16 cellular contexts compared by ENCODE assay signal in genomic region chr17:29039764-29040598, GRCh38. TPM values are rescaled to one million over a fixed set of nuclear protein-coding genes. Genes with fewer than 3 reads are reported as not detected.
A peak's percentile ranks its signal among the peaks of the same experiment; 100 is the strongest.
DNase-seq lines count a peak whose midpoint lies in the region; ATAC-seq, FAIRE-seq and TF ChIP-seq lines count a peak whose summit lies in the region.
"Had no signal": no experiment of that assay in that cellular context is flagged by ENCODE, and none has a peak within 500 bp of the region (broad histone marks: within the 10 kb centered on the region; RNA-seq: fewer than 3 reads in every experiment).

No MANE protein-coding gene starts in this region.

- H3K9ac ChIP-seq in astrocyte (ENCODE audit: low read length), result peak overlapping the region; percentile 2

- peaks cover 8% of the 10 kb centered on the region for H3K9me3 Mint-ChIP-seq in astrocyte (ENCODE audit: unreplicated experiment)
- H3K9me3 Mint-ChIP-seq in activated T-cell treated with anti-CD3 and anti-CD28 coated beads, Interleukin-2, amount 50 U/mL, for 24 hours, result no peaks in the 10 kb centered on the region

- no peaks in the 10 kb centered on the region for H4K20me1 ChIP-seq in astrocyte (ENCODE audit: insufficient read depth, low read length)

- H3K27ac Mint-ChIP-seq in astrocyte (ENCODE audit: unreplicated experiment), result peak overlapping the region; percentile 69
- no peak overlapping the region for H3K27ac Mint-ChIP-seq in activated T-cell treated with anti-CD3 and anti-CD28 coated beads, Interleukin-2, amount 50 U/mL, for 24 hours

- peaks cover 5% of the 10 kb centered on the region for H3K4me1 ChIP-seq in HEK293 (ENCODE audit: control insufficient read depth, insufficient read depth, low read length)
- H3K4me1 ChIP-seq in astrocyte (ENCODE audit: insufficient read depth, low read length), result peaks cover 19% of the 10 kb centered on the region

- POLR2A ChIA-PET in HEK293 (lab: Yijun Ruan, JAX), result no interaction called here

- peaks cover 3% of the 10 kb centered on the region for H3K36me3 Mint-ChIP-seq in astrocyte (ENCODE audit: low read depth, unreplicated experiment)
- no peaks in the 10 kb centered on the region for H3K36me3 Mint-ChIP-seq in activated T-cell treated with anti-CD3 and anti-CD28 coated beads, Interleukin-2, amount 50 U/mL, for 24 hours (ENCODE audit: low read depth)

- H3K4me1 Mint-ChIP-seq in astrocyte (ENCODE audit: low read depth, unreplicated experiment), result peaks cover 18% of the 10 kb centered on the region
- peaks cover 6% of the 10 kb centered on the region for H3K4me1 Mint-ChIP-seq in activated T-cell treated with anti-CD3 and anti-CD28 coated beads, Interleukin-2, amount 50 U/mL, for 24 hours (ENCODE audit: low read depth)

- H2AFZ ChIP-seq in astrocyte (ENCODE audit: low read depth, low read length), result no peak overlapping the region

- DNase-seq in A172 (ENCODE audit: low spot score), result peak; percentile 87
- peak; percentile 92 for DNase-seq in astrocyte (ENCODE audit: low read depth)
- peak; percentile 97 for DNase-seq in iris pigment epithelial cell (ENCODE audit: low read depth)
- DNase-seq in UCSD-AML1 (lab: John Stamatoyannopoulos, UW; ENCODE audit: unreplicated experiment), result no peak
- DNase-seq in activated T-cell treated with anti-CD3 and anti-CD28 coated beads, Interleukin-2, amount 50 U/mL, for 24 hours, result no peak
- no peak for DNase-seq in left ventricle myocardium superior
- DNase-seq: activated naive CD4-positive, alpha-beta T cell treated with anti-CD3 and anti-CD28 coated beads, Interleukin-2, amount 50 U/mL, for 16 hours; KBM-7; mucosa of descending colon; NCI-H748 treated with DMSO at 0.1 percent for 48 hours; upper lobe of right lung had no signal

- H3K4me2 ChIP-seq in astrocyte (ENCODE audit: low read length), result peak overlapping the region; percentile 17

- H3K27ac ChIP-seq in HEK293 (ENCODE audit: extremely low read depth, low read depth, low read length) (no peak overlapping the region), astrocyte (ENCODE audit: low read depth, low read length) (no peak overlapping the region)
- H3K27ac ChIP-seq: upper lobe of right lung had no signal

- no peak for ATAC-seq in GM21529 (IDR thresholded peaks at IDR 0.05; ENCODE audit: unreplicated experiment)
- no peak for ATAC-seq in left ventricle myocardium superior
- ATAC-seq: mucosa of descending colon, upper lobe of right lung had no signal

- peak; percentile 20 for FAIRE-seq in astrocyte (lab: Jason Lieb, UNC)
- FAIRE-seq: endothelial cell of umbilical vein, GM18507, TTC549 had no signal

- H3K9me3 ChIP-seq in HEK293 (ENCODE audit: control insufficient read depth, insufficient read depth, low read depth, low read length) (no peaks in the 10 kb centered on the region), astrocyte (ENCODE audit: insufficient read depth, low read depth, low read length) (peaks cover 9% of the 10 kb centered on the region)
- H3K9me3 ChIP-seq: mucosa of descending colon, upper lobe of right lung had no signal

- CTCF ChIA-PET in HEK293 (lab: Yijun Ruan, JAX), result interaction anchor here (4.6 kb wide), 1 partner anchor 77 kb away, joined by 25 read pairs; no protein-coding TSS in a partner anchor

- TF ChIP-seq CTCF in HEK293 (tag by site-specific recombination; IDR thresholded peaks at IDR 0.05), result no peak
- TF ChIP-seq CTCF in astrocyte (IDR thresholded peaks at IDR 0.05; ENCODE audit: insufficient read depth, low read depth, low read length), result no peak

- H3K79me2 ChIP-seq in astrocyte (ENCODE audit: insufficient read depth, low read length), result no peaks in the 10 kb centered on the region

- intact Hi-C loops in left ventricle myocardium superior (cut with micrococcal nuclease), result no loop called here

- no peaks in the 10 kb centered on the region for H3K36me3 ChIP-seq in HEK293 (ENCODE audit: control insufficient read depth in 2 of 2, insufficient read depth in 1 of 2, low read length in 2 of 2)
- H3K36me3 ChIP-seq in astrocyte (ENCODE audit: insufficient read depth, low read length), result no peaks in the 10 kb centered on the region
- H3K36me3 ChIP-seq: upper lobe of right lung had no signal

- H3K27me3 ChIP-seq in astrocyte (ENCODE audit: insufficient read depth, low read length), result peaks cover 30% of the 10 kb centered on the region

- H3K4me3 ChIP-seq in HEK293 (ENCODE audit: low read depth, low read length), result no peak overlapping the region
- no peak overlapping the region for H3K4me3 ChIP-seq in astrocyte (ENCODE audit: insufficient read depth, low read depth, low read length)
- H3K4me3 ChIP-seq: mucosa of descending colon, upper lobe of right lung had no signal

- H3K4me3 Mint-ChIP-seq in astrocyte (ENCODE audit: unreplicated experiment), result no peak overlapping the region
- H3K4me3 Mint-ChIP-seq in activated T-cell treated with anti-CD3 and anti-CD28 coated beads, Interleukin-2, amount 50 U/mL, for 24 hours, result no peak overlapping the region

- peaks cover 8% of the 10 kb centered on the region for H3K27me3 Mint-ChIP-seq in astrocyte (ENCODE audit: low read depth, unreplicated experiment)
- H3K27me3 Mint-ChIP-seq in activated T-cell treated with anti-CD3 and anti-CD28 coated beads, Interleukin-2, amount 50 U/mL, for 24 hours, result peaks cover 13% of the 10 kb centered on the region

TF ChIP-seq in HEK293, 187 proteins besides CTCF, POLR2A, EP300 and RAD21:
- TF ChIP-seq ZBTB17 (tag by site-specific recombination; IDR thresholded peaks at IDR 0.05) (0 out of 2 replicates have a peak, but pooled peaks have one; percentile 42), ZNF394 (tag by site-specific recombination; IDR thresholded peaks at IDR 0.05; ENCODE audit: borderline replicate concordance) (no peak), ZNF792 (tag by site-specific recombination; IDR thresholded peaks at IDR 0.05) (no peak), SCRT2 (tag by site-specific recombination; IDR thresholded peaks at IDR 0.05) (no peak), ZNF449 (tag by site-specific recombination; IDR thresholded peaks at IDR 0.05) (no peak), EGR2 (tag by site-specific recombination; IDR thresholded peaks at IDR 0.05; ENCODE audit: low read depth) (peak; percentile 68; the same call in 1 of the 2 replicates), SP3 (tag by site-specific recombination; IDR thresholded peaks at IDR 0.05) (no peak), ZNF747 (tag by site-specific recombination; IDR thresholded peaks at IDR 0.05) (no peak), ZNF239 (tag by site-specific recombination; IDR thresholded peaks at IDR 0.05) (no peak), ZNF302 (tag by site-specific recombination; IDR thresholded peaks at IDR 0.05; ENCODE audit: low read depth) (no peak), ZFHX2 (tag by site-specific recombination; conservative IDR thresholded peaks at IDR 0.05) (peak; percentile 68), ZNF837 (tag by site-specific recombination; IDR thresholded peaks at IDR 0.05) (no peak), ZNF146 (tag by site-specific recombination; IDR thresholded peaks at IDR 0.05) (no peak), ZNF626 (tag by site-specific recombination; IDR thresholded peaks at IDR 0.05) (no peak), ZNF701 (tag by site-specific recombination; IDR thresholded peaks at IDR 0.05) (no peak), ZNF707 (tag by site-specific recombination; IDR thresholded peaks at IDR 0.05) (no peak)
- TF ChIP-seq, protein P1, sequence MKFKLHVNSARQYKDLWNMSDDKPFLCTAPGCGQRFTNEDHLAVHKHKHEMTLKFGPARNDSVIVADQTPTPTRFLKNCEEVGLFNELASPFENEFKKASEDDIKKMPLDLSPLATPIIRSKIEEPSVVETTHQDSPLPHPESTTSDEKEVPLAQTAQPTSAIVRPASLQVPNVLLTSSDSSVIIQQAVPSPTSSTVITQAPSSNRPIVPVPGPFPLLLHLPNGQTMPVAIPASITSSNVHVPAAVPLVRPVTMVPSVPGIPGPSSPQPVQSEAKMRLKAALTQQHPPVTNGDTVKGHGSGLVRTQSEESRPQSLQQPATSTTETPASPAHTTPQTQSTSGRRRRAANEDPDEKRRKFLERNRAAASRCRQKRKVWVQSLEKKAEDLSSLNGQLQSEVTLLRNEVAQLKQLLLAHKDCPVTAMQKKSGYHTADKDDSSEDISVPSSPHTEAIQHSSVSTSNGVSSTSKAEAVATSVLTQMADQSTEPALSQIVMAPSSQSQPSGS (tag by site-specific recombination; IDR thresholded peaks at IDR 0.05; ENCODE audit: low read depth), result no peak
- TF ChIP-seq, protein P2, sequence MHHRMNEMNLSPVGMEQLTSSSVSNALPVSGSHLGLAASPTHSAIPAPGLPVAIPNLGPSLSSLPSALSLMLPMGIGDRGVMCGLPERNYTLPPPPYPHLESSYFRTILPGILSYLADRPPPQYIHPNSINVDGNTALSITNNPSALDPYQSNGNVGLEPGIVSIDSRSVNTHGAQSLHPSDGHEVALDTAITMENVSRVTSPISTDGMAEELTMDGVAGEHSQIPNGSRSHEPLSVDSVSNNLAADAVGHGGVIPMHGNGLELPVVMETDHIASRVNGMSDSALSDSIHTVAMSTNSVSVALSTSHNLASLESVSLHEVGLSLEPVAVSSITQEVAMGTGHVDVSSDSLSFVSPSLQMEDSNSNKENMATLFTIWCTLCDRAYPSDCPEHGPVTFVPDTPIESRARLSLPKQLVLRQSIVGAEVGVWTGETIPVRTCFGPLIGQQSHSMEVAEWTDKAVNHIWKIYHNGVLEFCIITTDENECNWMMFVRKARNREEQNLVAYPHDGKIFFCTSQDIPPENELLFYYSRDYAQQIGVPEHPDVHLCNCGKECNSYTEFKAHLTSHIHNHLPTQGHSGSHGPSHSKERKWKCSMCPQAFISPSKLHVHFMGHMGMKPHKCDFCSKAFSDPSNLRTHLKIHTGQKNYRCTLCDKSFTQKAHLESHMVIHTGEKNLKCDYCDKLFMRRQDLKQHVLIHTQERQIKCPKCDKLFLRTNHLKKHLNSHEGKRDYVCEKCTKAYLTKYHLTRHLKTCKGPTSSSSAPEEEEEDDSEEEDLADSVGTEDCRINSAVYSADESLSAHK (tag by site-specific recombination; IDR thresholded peaks at IDR 0.05), result no peak

RNA-seq across cellular contexts. Expression of gene PIPOX, which starts 3.0 kb away (rescaled TPM):
- total RNA-seq in A172 (2014; rRNA removed; shearing (Covaris generic)), result 1.1 and 1.7 TPM in 2 replicates
- total RNA-seq in astrocyte (1.8 and 2.6 TPM in 2 replicates), left ventricle myocardium superior (0.59 TPM)

RNA-seq across cellular contexts. Expression of gene SEZ6, which starts 34.1 kb away (rescaled TPM):
- 0.07 and 0.52 TPM in 2 replicates for total RNA-seq in A172 (2014; rRNA removed; shearing (Covaris generic))
- not detected in 2 replicates for total RNA-seq in astrocyte
- total RNA-seq in left ventricle myocardium superior, result not detected
- total RNA-seq: endothelial cell of umbilical vein, upper lobe of right lung had no signal

Comparison
In these comparisons a context has a peak if more than half of its experiments do, and no peak if none do; other contexts are left out.
1. DNase-seq: peak in A172 (single experiment), astrocyte (single experiment) and iris pigment epithelial cell (single experiment); none in UCSD-AML1 (single experiment), activated T-cell treated with anti-CD3 and anti-CD28 coated beads, Interleukin-2, amount 50 U/mL, for 24 hours (single experiment) and left ventricle myocardium superior (single experiment).